ENCODE assay signal across 9 cellular contexts in the genomic region with DNA sequence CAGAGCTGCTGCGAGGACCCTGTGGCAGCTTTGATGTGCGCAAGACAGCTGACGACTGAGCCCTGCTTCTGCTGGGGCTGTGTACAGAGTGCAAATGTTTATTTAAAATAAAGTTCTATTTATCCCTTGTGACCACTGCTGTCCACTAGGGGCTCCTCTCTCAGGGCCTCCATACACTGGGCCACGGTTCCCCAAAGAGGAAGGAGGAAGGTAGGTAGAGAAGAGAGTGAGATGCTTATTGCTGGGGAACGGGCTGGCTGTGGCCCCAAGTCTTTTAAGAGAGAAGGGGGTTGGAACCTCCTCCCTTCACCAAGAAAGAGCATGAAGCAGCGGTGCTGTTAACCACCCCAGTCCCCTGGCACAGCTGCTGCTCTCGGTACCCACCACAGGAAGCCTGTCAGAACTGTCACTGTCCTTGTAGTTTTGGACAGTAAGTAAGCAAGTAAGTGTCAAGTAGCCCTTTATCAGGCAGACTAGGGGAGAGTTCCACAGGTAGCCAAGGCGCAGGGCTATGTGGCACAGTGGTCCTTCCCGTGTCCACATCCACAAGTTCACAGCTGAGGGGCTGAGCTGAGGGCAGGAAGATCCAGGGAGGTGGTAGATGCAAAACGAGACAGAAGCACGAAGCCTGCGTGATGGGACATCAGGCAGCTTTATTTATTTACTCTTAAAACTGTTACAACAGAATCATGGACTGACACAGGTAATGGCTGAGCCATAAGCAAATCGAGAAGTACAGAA. TPM values are rescaled to one million over a fixed set of nuclear protein-coding genes. Genes with fewer than 3 reads are reported as not detected.
A peak's percentile ranks its signal among the peaks of the same experiment; 100 is the strongest.
DNase-seq lines count a peak whose midpoint lies in the region; ATAC-seq, FAIRE-seq and TF ChIP-seq lines count a peak whose summit lies in the region.
"Had no signal": no experiment of that assay in that cellular context is flagged by ENCODE, and none has a peak within 500 bp of the region (broad histone marks: within the 10 kb centered on the region; RNA-seq: fewer than 3 reads in every experiment).

No MANE protein-coding gene starts in this region.

- peak overlapping the region in 7 of 11 experiments; percentile 18 to 57 (median 29); a peak in 9 of 22 replicates for H3K9ac ChIP-seq in BLaER1 treated with 17β-estradiol and CSF1 and Interleukin-3, amounts not matched to agents 10 nM and 100 nM

- in situ Hi-C loops in astrocyte of the cerebellum (cut with HindIII; ENCODE audit: low sequenced_read_pairs), result no loop called here

- ATAC-seq in lower lobe of right lung, result peak in 1 of 2 donors; percentile 25
- no peak for ATAC-seq in GM21360 (IDR thresholded peaks at IDR 0.05; ENCODE audit: unreplicated experiment)
- no peak for ATAC-seq in HG03354 (IDR thresholded peaks at IDR 0.05; ENCODE audit: poor library complexity, severe bottlenecking, unreplicated experiment)

- no peaks in the 10 kb centered on the region for H3K27me3 ChIP-seq in BLaER1 treated with 17β-estradiol and CSF1 and Interleukin-3, amounts not matched to agents 10 nM and 100 nM
- H3K27me3 ChIP-seq in lower lobe of right lung (ENCODE audit: low read depth), result no peaks in the 10 kb centered on the region

- intact Hi-C loops in lower lobe of right lung (cut with DNase I), result no loop called here

- FAIRE-seq in GM19239 (lab: Jason Lieb, UNC), result no peak

- DNase-seq in HT-29 (ENCODE audit: low spot score), result peak; percentile 26
- no peak for DNase-seq in astrocyte of the cerebellum (ENCODE audit: low read depth)
- no peak for DNase-seq in lower lobe of right lung
- DNase-seq in GM19239 (ENCODE audit: insufficient read length, low spot score), result no peak
- no peak for DNase-seq in stimulated activated CD4-positive, alpha-beta T cell treated with anti-CD3 and anti-CD28 coated beads, Interleukin-4, amount 100 ng/mL, for 1 hour

- peak overlapping the region; percentile 14 to 83 (median 64); a peak in 18 of 22 replicates for H3K4me2 ChIP-seq in BLaER1 treated with 17β-estradiol and CSF1 and Interleukin-3, amounts not matched to agents 10 nM and 100 nM

- H3K9me3 ChIP-seq in BLaER1 treated with 17β-estradiol and CSF1 and Interleukin-3, amounts not matched to agents 10 nM and 100 nM (replicated peaks in 1 of 11), result no peaks in the 10 kb centered on the region
- no peaks in the 10 kb centered on the region for H3K9me3 ChIP-seq in lower lobe of right lung

- no peak overlapping the region for H3K4me3 ChIP-seq in BLaER1 treated with 17β-estradiol and CSF1 and Interleukin-3, amounts not matched to agents 10 nM and 100 nM
- no peak overlapping the region for H3K4me3 ChIP-seq in astrocyte of the cerebellum (ENCODE audit: low read depth, low read length)
- no peak overlapping the region for H3K4me3 ChIP-seq in lower lobe of right lung

- TF ChIP-seq CTCF in astrocyte of the cerebellum (IDR thresholded peaks at IDR 0.05; ENCODE audit: low read depth, low read length, missing control alignments) (peak; percentile 65), lower lobe of right lung (IDR thresholded peaks at IDR 0.05) (peak; percentile 17)

- peak overlapping the region in 5 of 11 experiments; percentile 4 to 51 (median 16); a peak in 7 of 22 replicates for H3K27ac ChIP-seq in BLaER1 treated with 17β-estradiol and CSF1 and Interleukin-3, amounts not matched to agents 10 nM and 100 nM
- H3K27ac ChIP-seq in lower lobe of right lung, result no peak overlapping the region
- H3K27ac ChIP-seq: epithelial cell of prostate had no signal

- H3K4me1 ChIP-seq in BLaER1 treated with 17β-estradiol and CSF1 and Interleukin-3, amounts not matched to agents 10 nM and 100 nM, result peaks cover 25 to 45% (median 42%) of the 10 kb centered on the region in 10 experiments
- H3K4me1 ChIP-seq in lower lobe of right lung, result no peaks in the 10 kb centered on the region

- peaks cover 40 to 93% (median 78%) of the 10 kb centered on the region in 11 experiments; a peak in 21 of 22 replicates for H4K20me1 ChIP-seq in BLaER1 treated with 17β-estradiol and CSF1 and Interleukin-3, amounts not matched to agents 10 nM and 100 nM

- H3K36me3 ChIP-seq in BLaER1 treated with 17β-estradiol and CSF1 and Interleukin-3, amounts not matched to agents 10 nM and 100 nM, result peaks cover 87 to 97% (median 94%) of the 10 kb centered on the region in 11 experiments
- H3K36me3 ChIP-seq in lower lobe of right lung, result peaks cover 100% of the 10 kb centered on the region

RNA-seq across cellular contexts. Expression of a gene that starts 47.3 kb away (rescaled TPM):
- total RNA-seq in HT-29 (2014; rRNA removed; shearing (Covaris generic)), result 86.5 and 89.3 TPM in 2 replicates
- total RNA-seq in lower lobe of right lung, result 54.6 TPM
